14 cellular contexts compared by ENCODE assay signal in genomic region chr12:103560604-103561101, GRCh38. TPM values are rescaled to one million over a fixed set of nuclear protein-coding genes. Genes with fewer than 3 reads are reported as not detected.
DNase-seq lines count a peak whose midpoint lies in the region; ATAC-seq and TF ChIP-seq lines count a peak whose summit lies in the region.
"Had no signal": no experiment of that assay in that cellular context is flagged by ENCODE, and none has a peak within 500 bp of the region (broad histone marks: within the 10 kb centered on the region; RNA-seq: fewer than 3 reads in every experiment).

No MANE protein-coding gene starts in this region.

- POLR2A ChIA-PET in activated CD8-positive, alpha-beta T cell treated with anti-CD3 and anti-CD28 coated beads for 36 hours (lab: Charles Lee), result interaction anchor here (0.6 kb wide), 1 partner anchor 47 kb away, joined by 3 read pairs; no protein-coding TSS in a partner anchor

- CTCF ChIA-PET in activated CD8-positive, alpha-beta T cell treated with anti-CD3 and anti-CD28 coated beads for 36 hours (lab: Charles Lee), result interaction anchor here (1.2 to 1.9 kb wide), 3 partner anchors 11 to 15 kb away, joined by 3 to 5 read pairs (median 3); no protein-coding TSS in a partner anchor

- 58 to 72% (median 70%) methylated on average over 2 of the region's 2 CpGs for WGBS in adrenal gland, 4 donors

- H3K4me3 ChIP-seq in adrenal gland, result no peak overlapping the region
- H3K4me3 ChIP-seq: BLaER1, spleen had no signal

- no peaks in the 10 kb centered on the region for H3K9me3 ChIP-seq in adrenal gland (replicated peaks in 1 of 3)

- no peak overlapping the region for H3K27ac ChIP-seq in adrenal gland
- H3K27ac ChIP-seq: BLaER1, spleen had no signal

- DNase-seq in activated naive CD8-positive, alpha-beta T cell treated with anti-CD3 and anti-CD28 coated beads, Interleukin-2, amount 50 U/mL, for 24 hours, result no peak
- DNase-seq in activated naive CD8-positive, alpha-beta T cell treated with anti-CD3 and anti-CD28 coated beads for 36 hours, result no peak
- DNase-seq in SW480 (ENCODE audit: low spot score) (peak; percentile 90), glomerular visceral epithelial cell (ENCODE audit: extremely low spot score) (peak; percentile 89), adrenal gland (no peak)
- DNase-seq in activated CD8-positive, alpha-beta T cell treated with anti-CD3 and anti-CD28 coated beads for 36 hours, result no peak
- DNase-seq in stimulated activated CD4-positive, alpha-beta T cell treated with anti-CD3 and anti-CD28 coated beads, Interleukin-1b, Interleukin-23, amount 100 ng/mL, for 48 hours, result no peak
- DNase-seq: NCI-H345; spleen; stimulated activated naive CD4-positive, alpha-beta T cell treated with Interleukin-2 at 50 U/mL for 16 hours; T-helper 17 cell had no signal

- H3K27me3 ChIP-seq in adrenal gland, result no peaks in the 10 kb centered on the region
- H3K27me3 ChIP-seq: BLaER1 had no signal

- H3K4me1 ChIP-seq in adrenal gland (replicated peaks in 1 of 2), result no peaks in the 10 kb centered on the region
- H3K4me1 ChIP-seq: BLaER1, spleen had no signal

- no peaks in the 10 kb centered on the region for H3K36me3 ChIP-seq in adrenal gland (replicated peaks in 1 of 2)
- H3K36me3 ChIP-seq: BLaER1, spleen had no signal

- ATAC-seq in activated naive CD8-positive, alpha-beta T cell treated with anti-CD3 and anti-CD28 coated beads, Interleukin-2, amount 50 U/mL, for 24 hours, result peak; percentile 71
- no peak for ATAC-seq in activated CD8-positive, alpha-beta T cell treated with anti-CD3 and anti-CD28 coated beads for 36 hours
- no peak for ATAC-seq in HG02840 (IDR thresholded peaks at IDR 0.05; ENCODE audit: low FRiP score, unreplicated experiment)
- ATAC-seq: T-helper 17 cell had no signal

- no peak for TF ChIP-seq POLR2A in adrenal gland (IDR thresholded peaks at IDR 0.05)

- intact Hi-C loops in activated CD8-positive, alpha-beta T cell treated with anti-CD3 and anti-CD28 coated beads for 36 hours (cut with micrococcal nuclease), result no loop called here
- intact Hi-C loops in adrenal gland (cut with DNase I), result no loop called here

- H3K36me3 Mint-ChIP-seq in activated naive CD8-positive, alpha-beta T cell treated with anti-CD3 and anti-CD28 coated beads, Interleukin-2, amount 50 U/mL, for 24 hours (ENCODE audit: low read depth), result no peaks in the 10 kb centered on the region
- no peaks in the 10 kb centered on the region for H3K36me3 Mint-ChIP-seq in activated naive CD8-positive, alpha-beta T cell treated with anti-CD3 and anti-CD28 coated beads for 36 hours
- H3K36me3 Mint-ChIP-seq in activated CD8-positive, alpha-beta T cell treated with anti-CD3 and anti-CD28 coated beads for 36 hours (ENCODE audit: low read depth), result no peaks in the 10 kb centered on the region

- no peak for TF ChIP-seq CTCF in activated CD8-positive, alpha-beta T cell treated with anti-CD3 and anti-CD28 coated beads for 36 hours (IDR thresholded peaks at IDR 0.05)
- TF ChIP-seq CTCF in adrenal gland (IDR thresholded peaks at IDR 0.05), result no peak

- no peaks in the 10 kb centered on the region for H3K4me1 Mint-ChIP-seq in activated naive CD8-positive, alpha-beta T cell treated with anti-CD3 and anti-CD28 coated beads, Interleukin-2, amount 50 U/mL, for 24 hours
- H3K4me1 Mint-ChIP-seq in activated naive CD8-positive, alpha-beta T cell treated with anti-CD3 and anti-CD28 coated beads for 36 hours, result no peaks in the 10 kb centered on the region
- no peaks in the 10 kb centered on the region for H3K4me1 Mint-ChIP-seq in activated CD8-positive, alpha-beta T cell treated with anti-CD3 and anti-CD28 coated beads for 36 hours (ENCODE audit: low read depth)
- H3K4me1 Mint-ChIP-seq: T-helper 17 cell had no signal

- H3K4me3 Mint-ChIP-seq in activated naive CD8-positive, alpha-beta T cell treated with anti-CD3 and anti-CD28 coated beads, Interleukin-2, amount 50 U/mL, for 24 hours, result no peak overlapping the region
- H3K4me3 Mint-ChIP-seq in activated naive CD8-positive, alpha-beta T cell treated with anti-CD3 and anti-CD28 coated beads for 36 hours, result no peak overlapping the region
- H3K4me3 Mint-ChIP-seq in activated CD8-positive, alpha-beta T cell treated with anti-CD3 and anti-CD28 coated beads for 36 hours, result no peak overlapping the region
- H3K4me3 Mint-ChIP-seq: T-helper 17 cell had no signal

- H3K27ac Mint-ChIP-seq in activated naive CD8-positive, alpha-beta T cell treated with anti-CD3 and anti-CD28 coated beads, Interleukin-2, amount 50 U/mL, for 24 hours, result no peak overlapping the region
- H3K27ac Mint-ChIP-seq in activated naive CD8-positive, alpha-beta T cell treated with anti-CD3 and anti-CD28 coated beads for 36 hours, result no peak overlapping the region
- no peak overlapping the region for H3K27ac Mint-ChIP-seq in activated CD8-positive, alpha-beta T cell treated with anti-CD3 and anti-CD28 coated beads for 36 hours
- H3K27ac Mint-ChIP-seq: T-helper 17 cell had no signal

- peaks cover 20% of the 10 kb centered on the region for H3K27me3 Mint-ChIP-seq in activated naive CD8-positive, alpha-beta T cell treated with anti-CD3 and anti-CD28 coated beads, Interleukin-2, amount 50 U/mL, for 24 hours
- peaks cover 21% of the 10 kb centered on the region for H3K27me3 Mint-ChIP-seq in activated naive CD8-positive, alpha-beta T cell treated with anti-CD3 and anti-CD28 coated beads for 36 hours
- peaks cover 13% of the 10 kb centered on the region for H3K27me3 Mint-ChIP-seq in activated CD8-positive, alpha-beta T cell treated with anti-CD3 and anti-CD28 coated beads for 36 hours

- H3K9me3 Mint-ChIP-seq in activated naive CD8-positive, alpha-beta T cell treated with anti-CD3 and anti-CD28 coated beads, Interleukin-2, amount 50 U/mL, for 24 hours, result peaks cover 10% of the 10 kb centered on the region
- H3K9me3 Mint-ChIP-seq in activated naive CD8-positive, alpha-beta T cell treated with anti-CD3 and anti-CD28 coated beads for 36 hours, result peaks cover 10% of the 10 kb centered on the region
- peaks cover 8% of the 10 kb centered on the region for H3K9me3 Mint-ChIP-seq in activated CD8-positive, alpha-beta T cell treated with anti-CD3 and anti-CD28 coated beads for 36 hours

RNA-seq across cellular contexts. Expression of gene STAB2, which starts 26.4 kb away (rescaled TPM):
- total RNA-seq in activated naive CD8-positive, alpha-beta T cell treated with anti-CD3 and anti-CD28 coated beads for 36 hours, result not detected
- not detected for total RNA-seq in activated CD8-positive, alpha-beta T cell treated with anti-CD3 and anti-CD28 coated beads for 36 hours
- total RNA-seq in adrenal gland, result 1 to 10 TPM in 3 of 8 donors, under 1 TPM in 4, not detected in 1; 0.04 to 1.6 (median 0.32) TPM
- polyA plus RNA-seq in adrenal gland, result under 1 TPM; 0.02 to 0.27 (median 0.08) TPM
- total RNA-seq: H1, T-helper 17 cell had no signal
- polyA plus RNA-seq: H1 had no signal

Comparison
In these comparisons a context has a peak if more than half of its experiments do, and no peak if none do; other contexts are left out.
1. DNase-seq: peak in SW480 (single experiment) and glomerular visceral epithelial cell (single experiment); none in activated naive CD8-positive, alpha-beta T cell treated with anti-CD3 and anti-CD28 coated beads, Interleukin-2, amount 50 U/mL, for 24 hours (single experiment), activated naive CD8-positive, alpha-beta T cell treated with anti-CD3 and anti-CD28 coated beads for 36 hours (single experiment), activated CD8-positive, alpha-beta T cell treated with anti-CD3 and anti-CD28 coated beads for 36 hours (single experiment), stimulated activated CD4-positive, alpha-beta T cell treated with anti-CD3 and anti-CD28 coated beads, Interleukin-1b, Interleukin-23, amount 100 ng/mL, for 48 hours (single experiment) and adrenal gland (0 of 7).